18 cellular contexts compared by ENCODE assay signal in genomic region chr15:101503296-101503599, GRCh38. TPM values are rescaled to one million over a fixed set of nuclear protein-coding genes. Genes with fewer than 3 reads are reported as not detected.
A peak's percentile ranks its signal among the peaks of the same experiment; 100 is the strongest.
DNase-seq lines count a peak whose midpoint lies in the region; ATAC-seq and TF ChIP-seq lines count a peak whose summit lies in the region.
"Had no signal": no experiment of that assay in that cellular context is flagged by ENCODE, and none has a peak within 500 bp of the region (broad histone marks: within the 10 kb centered on the region; RNA-seq: fewer than 3 reads in every experiment).

No MANE protein-coding gene starts in this region.

- H3K4me1 ChIP-seq in H9 (ENCODE audit: insufficient read depth, low read length), result no peaks in the 10 kb centered on the region
- H3K4me1 ChIP-seq in mucosa of descending colon (ENCODE audit: low read depth), result peaks cover 21% of the 10 kb centered on the region
- H3K4me1 ChIP-seq: HAP-1 had no signal

- H2BK12ac ChIP-seq in H9 (ENCODE audit: insufficient read length, low read depth, low read length), result no peak overlapping the region

- no peak overlapping the region for H3K27ac ChIP-seq in H9 (ENCODE audit: insufficient read length, low read depth, low read length)

- no peak overlapping the region for H2BK20ac ChIP-seq in H9 (ENCODE audit: low read depth, low read length, poor library complexity, severe bottlenecking)

- no peak overlapping the region for H2AK5ac ChIP-seq in H9 (ENCODE audit: insufficient read length, low read length)

- no peaks in the 10 kb centered on the region for H4K20me1 ChIP-seq in H9 (ENCODE audit: control insufficient read depth, insufficient read depth, insufficient read length)

- no peak for TF ChIP-seq CTCF in H9 (conservative IDR thresholded peaks at IDR 0.05)
- no peak for TF ChIP-seq CTCF in osteocyte (IDR thresholded peaks at IDR 0.05)
- no peak for TF ChIP-seq CTCF in mucosa of descending colon (IDR thresholded peaks at IDR 0.05)

- H3K79me1 ChIP-seq in H9 (ENCODE audit: insufficient read depth, low read depth, low read length, poor library complexity, severe bottlenecking), result no peaks in the 10 kb centered on the region

- no peak overlapping the region for H3K56ac ChIP-seq in H9 (ENCODE audit: insufficient read length, low read depth, low read length)

- H2BK120ac ChIP-seq in H9 (ENCODE audit: low read depth, low read length, poor library complexity, severe bottlenecking), result no peak overlapping the region

- no peak overlapping the region for H4K5ac ChIP-seq in H9 (ENCODE audit: insufficient read length, low read depth, low read length)

- H4K91ac ChIP-seq in H9 (ENCODE audit: insufficient read length, low read depth, low read length), result no peak overlapping the region

- no peaks in the 10 kb centered on the region for H3K9me3 ChIP-seq in H9 (ENCODE audit: control insufficient read depth, low read depth, low read length)
- no peaks in the 10 kb centered on the region for H3K9me3 ChIP-seq in mucosa of descending colon
- H3K9me3 ChIP-seq: BE2C, HAP-1 had no signal

- no peak overlapping the region for H3K4me3 ChIP-seq in mucosa of descending colon
- H3K4me3 ChIP-seq: GM12878, HAP-1 had no signal

- H3K4me3 Mint-ChIP-seq in H9, result no peak overlapping the region
- no peak overlapping the region for H3K4me3 Mint-ChIP-seq in osteocyte (ENCODE audit: unreplicated experiment)
- H3K4me3 Mint-ChIP-seq: CD4-positive, CD25-positive, alpha-beta regulatory T cell; CD8-positive, alpha-beta memory T cell had no signal

- H3K27ac Mint-ChIP-seq in H9 (no peak overlapping the region; a peak in 1 of 7 replicates), osteocyte (ENCODE audit: unreplicated experiment) (no peak overlapping the region)
- H3K27ac Mint-ChIP-seq: CD4-positive, CD25-positive, alpha-beta regulatory T cell; CD8-positive, alpha-beta memory T cell had no signal

- no peak overlapping the region for H3K23ac ChIP-seq in H9 (ENCODE audit: insufficient read length, low read depth, low read length)

- no peaks in the 10 kb centered on the region for H3K79me2 ChIP-seq in H9 (ENCODE audit: insufficient read depth, low read length)

- H2AFZ ChIP-seq in H9 (ENCODE audit: low read length), result no peak overlapping the region

- H3K14ac ChIP-seq in H9 (ENCODE audit: insufficient read depth, low read length), result 0 out of 2 replicates have a peak overlapping the region, but pooled peaks have one; percentile 16

- H3K4me1 Mint-ChIP-seq in H9, result peaks cover 4 to 14% of the 10 kb centered on the region in 2 experiments; a peak in 1 of 4 replicates
- no peaks in the 10 kb centered on the region for H3K4me1 Mint-ChIP-seq in osteocyte (ENCODE audit: unreplicated experiment)

- H3K23me2 ChIP-seq in H9 (ENCODE audit: insufficient read length, low read depth, low read length, poor library complexity, severe bottlenecking), result no peaks in the 10 kb centered on the region

- H2BK15ac ChIP-seq in H9 (ENCODE audit: low read depth, low read length), result no peak overlapping the region

- H3K18ac ChIP-seq in H9 (ENCODE audit: insufficient read length, low read depth, low read length), result no peak overlapping the region

- H3T11ph ChIP-seq in H9 (ENCODE audit: low read length), result no peak overlapping the region

- H3K27me3 Mint-ChIP-seq in H9 (ENCODE audit: low read depth) (peaks cover 17% of the 10 kb centered on the region), osteocyte (ENCODE audit: unreplicated experiment) (peaks cover 10% of the 10 kb centered on the region)

- intact Hi-C loops in mucosa of descending colon (cut with DNase I, micrococcal nuclease), result no loop called here

- no peak overlapping the region for H3K4ac ChIP-seq in H9 (ENCODE audit: low read depth, low read length)

- H3K27me3 ChIP-seq in H9 (ENCODE audit: insufficient read depth, low read length), result no peaks in the 10 kb centered on the region
- H3K27me3 ChIP-seq: BE2C had no signal

- no peak overlapping the region for H2BK5ac ChIP-seq in H9 (ENCODE audit: insufficient read length, low read length)

- WGBS in H9 (ENCODE audit: extremely low coverage, insufficient read length, low lambda C conversion rate), result no CpG with 5 or more reads among the region's 9 CpGs

- H3K36me3 Mint-ChIP-seq in H9 (ENCODE audit: insufficient read depth in 1 of 3, low read depth in 3 of 3), result no peaks in the 10 kb centered on the region
- H3K36me3 Mint-ChIP-seq in osteocyte (ENCODE audit: unreplicated experiment), result no peaks in the 10 kb centered on the region
- H3K36me3 Mint-ChIP-seq: CD4-positive, CD25-positive, alpha-beta regulatory T cell; CD8-positive, alpha-beta memory T cell had no signal

- ATAC-seq in mucosa of descending colon, result no peak
- ATAC-seq: GM12878 had no signal

- no peak overlapping the region for H3K4me2 ChIP-seq in H9 (ENCODE audit: insufficient read depth, insufficient read length, low read length)

- H3K9me3 Mint-ChIP-seq in H9 (no peaks in the 10 kb centered on the region), osteocyte (ENCODE audit: unreplicated experiment) (no peaks in the 10 kb centered on the region)
- H3K9me3 Mint-ChIP-seq: CD8-positive, alpha-beta memory T cell had no signal

- no peak overlapping the region for H4K8ac ChIP-seq in H9 (replicated peaks; ENCODE audit: insufficient read length, low read depth, low read length)

- no peak overlapping the region for H3K9ac ChIP-seq in H9 (ENCODE audit: extremely low read depth, insufficient read length, low read length)

- DNase-seq in H9 (no peak), HuH-7.5 (ENCODE audit: low spot score) (peak; percentile 4), islet precursor cell (peak; percentile 52), osteocyte (ENCODE audit: extremely low spot score, unreplicated experiment) (peak; percentile 64), NCI-H2107 (lab: John Stamatoyannopoulos, UW) (no peak), mucosa of descending colon (no peak)
- DNase-seq: ACHN; BE2C; C1 segment of cervical spinal cord; CD4-positive, CD25-positive, alpha-beta regulatory T cell; CD8-positive, alpha-beta memory T cell; COR-L47; DMS 273 treated with DMSO at 0.1 percent for 48 hours; DMS53; DND-41; EL had no signal

- no peaks in the 10 kb centered on the region for H3K36me3 ChIP-seq in mucosa of descending colon (ENCODE audit: low read depth)
- H3K36me3 ChIP-seq: BE2C, HAP-1 had no signal

RNA-seq across cellular contexts. Expression of gene PCSK6, which starts 13.7 kb away (rescaled TPM):
- total RNA-seq in H9 (2021) (3.4 and 4.0 TPM in 2 replicates), osteocyte (0.43 and 0.55 TPM in 2 replicates), mucosa of descending colon (10 to 100 TPM; 21.3 to 58.4 (median 30.3) TPM)

Comparison
In these comparisons a context has a peak if more than half of its experiments do, and no peak if none do; other contexts are left out.
1. DNase-seq: peak in HuH-7.5 (single experiment), islet precursor cell (single experiment) and osteocyte (single experiment); none in H9 (single experiment), NCI-H2107 (single experiment) and mucosa of descending colon (0 of 3).